Comparison of ENCODE assay signal across 8 cellular contexts in genomic region chr5:16552666-16553343, GRCh38.
DNase-seq lines count a peak whose midpoint lies in the region; ATAC-seq and TF ChIP-seq lines count a peak whose summit lies in the region.

No MANE protein-coding gene starts in this region.

- peaks cover 14% of the 10 kb centered on the region for H3K36me3 Mint-ChIP-seq in CD8-positive, alpha-beta T cell
- peaks cover 10% of the 10 kb centered on the region for H3K36me3 Mint-ChIP-seq in activated T-cell treated with anti-CD3 and anti-CD28 coated beads, Interleukin-2, amount 50 U/mL, for 24 hours (ENCODE audit: low read depth)

- WGBS in transverse colon (ENCODE audit: low coverage in 1 of 2), 2 donors = 29 to 33% methylated on average over 7 of the region's 7 CpGs

- no peaks in the 10 kb centered on the region for H3K27me3 Mint-ChIP-seq in CD8-positive, alpha-beta T cell (ENCODE audit: low read depth)
- H3K27me3 Mint-ChIP-seq in activated T-cell treated with anti-CD3 and anti-CD28 coated beads, Interleukin-2, amount 50 U/mL, for 24 hours = no peaks in the 10 kb centered on the region

- no peaks in the 10 kb centered on the region for H3K27me3 ChIP-seq in CD8-positive, alpha-beta T cell (ENCODE audit: insufficient read depth, low read length)
- no peaks in the 10 kb centered on the region for H3K27me3 ChIP-seq in transverse colon

- H3K27ac ChIP-seq in CD8-positive, alpha-beta T cell (ENCODE audit: low read depth, low read length) = no peak overlapping the region
- peak overlapping the region in 1 of 4 donors; percentile 27 for H3K27ac ChIP-seq in transverse colon

- in situ Hi-C loops in transverse colon (cut with MboI; ENCODE audit: low pct_ligation_motif_present in 1 of 4, low pct_unique_long_range_greater_than_20kb in 1 of 4, low sequenced_read_pairs in 3 of 4) = no loop called here

- TF ChIP-seq EP300 in transverse colon (IDR thresholded peaks at IDR 0.05; ENCODE audit: low read depth) = no peak

- CTCF ChIA-PET in CD8-positive, alpha-beta T cell (lab: Charles Lee) = interaction anchor here (0.6 to 3.5 kb wide), 9 partner anchors 8 to 118 kb away, joined by 3 to 18 read pairs (median 4); no protein-coding TSS in a partner anchor

- peak in 6 of 7 experiments; percentile 11 to 63 (median 49) for DNase-seq in CD8-positive, alpha-beta T cell
- peak; percentile 49 for DNase-seq in NOMO-1 treated with dmso at 0.1 percent for 144 hours (lab: John Stamatoyannopoulos, UW; ENCODE audit: unreplicated experiment)
- DNase-seq in activated T-cell treated with anti-CD3 and anti-CD28 coated beads, Interleukin-2, amount 50 U/mL, for 24 hours = peak; percentile 65
- DNase-seq in fibroblast of mammary gland (ENCODE audit: low read depth) = peak; percentile 62
- DNase-seq in nucleus accumbens (lab: John Stamatoyannopoulos, UW) = peak in 45 of 56 donors; percentile 5 to 85 (median 51)
- DNase-seq in transverse colon = peak; percentile 87

- H3K27ac Mint-ChIP-seq in CD8-positive, alpha-beta T cell = no peak overlapping the region
- H3K27ac Mint-ChIP-seq in activated T-cell treated with anti-CD3 and anti-CD28 coated beads, Interleukin-2, amount 50 U/mL, for 24 hours = no peak overlapping the region

- no peak overlapping the region for H3K4me3 ChIP-seq in CD8-positive, alpha-beta T cell (ENCODE audit: low read depth, low read length)
- H3K4me3 ChIP-seq in fibroblast of mammary gland (ENCODE audit: control insufficient read depth, low read depth, low read length) = no peak overlapping the region
- no peak overlapping the region for H3K4me3 ChIP-seq in transverse colon

- peak; percentile 86 for ATAC-seq in CD8-positive, alpha-beta T cell
- ATAC-seq in GM19328 (IDR thresholded peaks at IDR 0.05; ENCODE audit: unreplicated experiment) (peak; percentile 79), HG03196 (IDR thresholded peaks at IDR 0.05; ENCODE audit: unreplicated experiment) (peak; percentile 72)

- H3K9me3 Mint-ChIP-seq in CD8-positive, alpha-beta T cell = no peaks in the 10 kb centered on the region
- no peaks in the 10 kb centered on the region for H3K9me3 Mint-ChIP-seq in activated T-cell treated with anti-CD3 and anti-CD28 coated beads, Interleukin-2, amount 50 U/mL, for 24 hours

- H3K36me3 ChIP-seq in CD8-positive, alpha-beta T cell (ENCODE audit: insufficient read depth, low read length) = no peaks in the 10 kb centered on the region
- no peaks in the 10 kb centered on the region for H3K36me3 ChIP-seq in transverse colon

- peak; percentile 73 for TF ChIP-seq CTCF in CD8-positive, alpha-beta T cell (IDR thresholded peaks at IDR 0.05)
- TF ChIP-seq CTCF in fibroblast of mammary gland (conservative IDR thresholded peaks at IDR 0.05; ENCODE audit: control insufficient read depth, insufficient read depth, low read depth, low read length) (peak; percentile 91), transverse colon (IDR thresholded peaks at IDR 0.05) (peak; percentile 75 to 81 (median 75))

- POLR2A ChIA-PET in CD8-positive, alpha-beta T cell (lab: Charles Lee) = no interaction called here

- TF ChIP-seq POLR2A in transverse colon (IDR thresholded peaks at IDR 0.05) = no peak

- H3K9me3 ChIP-seq in CD8-positive, alpha-beta T cell (ENCODE audit: low read length) = no peaks in the 10 kb centered on the region
- no peaks in the 10 kb centered on the region for H3K9me3 ChIP-seq in transverse colon

- intact Hi-C loops in CD8-positive, alpha-beta T cell (cut with DNase I, micrococcal nuclease) = loop anchor here (1.0 to 5.0 kb wide), 4 partner anchors 64 to 113 kb away; partner anchors contain the start of gene RETREG1 (in 1 of the 2)
- intact Hi-C loops in transverse colon (cut with DNase I; ENCODE audit: low total_unique reads) = no loop called here

- H3K4me1 ChIP-seq in CD8-positive, alpha-beta T cell (ENCODE audit: insufficient read depth, low read length) = no peaks in the 10 kb centered on the region
- peaks cover 0 to 17% (median 7%) of the 10 kb centered on the region in 4 donors for H3K4me1 ChIP-seq in transverse colon

- H3K4me3 Mint-ChIP-seq in CD8-positive, alpha-beta T cell = no peak overlapping the region
- no peak overlapping the region for H3K4me3 Mint-ChIP-seq in activated T-cell treated with anti-CD3 and anti-CD28 coated beads, Interleukin-2, amount 50 U/mL, for 24 hours

- H3K4me1 Mint-ChIP-seq in CD8-positive, alpha-beta T cell (ENCODE audit: low read depth) = peaks cover 54% of the 10 kb centered on the region
- peaks cover 54% of the 10 kb centered on the region for H3K4me1 Mint-ChIP-seq in activated T-cell treated with anti-CD3 and anti-CD28 coated beads, Interleukin-2, amount 50 U/mL, for 24 hours (ENCODE audit: low read depth)
